In genomic region chr11:85595285-85595884, GRCh38 we compare ENCODE assay signal across 8 cellular contexts. TPM values are rescaled to one million over a fixed set of nuclear protein-coding genes. Genes with fewer than 3 reads are reported as not detected.
DNase-seq lines count a peak whose midpoint lies in the region; ATAC-seq and TF ChIP-seq lines count a peak whose summit lies in the region.

No MANE protein-coding gene starts in this region.

- TF ChIP-seq CTCF in LNCaP clone FGC (IDR thresholded peaks at IDR 0.05; ENCODE audit: control insufficient read depth, extremely low read depth, insufficient read depth) (peak; percentile 65), fibroblast of mammary gland (conservative IDR thresholded peaks at IDR 0.05; ENCODE audit: control insufficient read depth, insufficient read depth, low read depth, low read length) (peak; percentile 59), osteocyte (IDR thresholded peaks at IDR 0.05) (peak; percentile 68)

- ATAC-seq in GM19395 (IDR thresholded peaks at IDR 0.05; ENCODE audit: unreplicated experiment) (peak; percentile 68), SK-N-SH treated with all-trans-retinoic acid at 6 μM for 48 hours (peak; percentile 72), HG02642 (IDR thresholded peaks at IDR 0.05; ENCODE audit: poor library complexity, unreplicated experiment) (no peak), GM19328 (IDR thresholded peaks at IDR 0.05; ENCODE audit: unreplicated experiment) (no peak)

- no peaks in the 10 kb centered on the region for H3K36me3 Mint-ChIP-seq in osteocyte (ENCODE audit: unreplicated experiment)

- H3K4me1 Mint-ChIP-seq in osteocyte (ENCODE audit: unreplicated experiment) = no peaks in the 10 kb centered on the region

- H3K9me3 Mint-ChIP-seq in osteocyte (ENCODE audit: unreplicated experiment) = no peaks in the 10 kb centered on the region

- peaks cover 22% of the 10 kb centered on the region for H3K27me3 Mint-ChIP-seq in osteocyte (ENCODE audit: unreplicated experiment)

- no peak overlapping the region for H3K4me3 ChIP-seq in LNCaP clone FGC (ENCODE audit: low read depth, low read length)
- H3K4me3 ChIP-seq in fibroblast of mammary gland (ENCODE audit: control insufficient read depth, low read depth, low read length) = no peak overlapping the region

- H3K27ac Mint-ChIP-seq in osteocyte (ENCODE audit: unreplicated experiment) = no peak overlapping the region

- peak; percentile 43 for DNase-seq in D341Med (ENCODE audit: low spot score)
- peak; percentile 17 for DNase-seq in LNCaP clone FGC (ENCODE audit: low read depth)
- DNase-seq in fibroblast of mammary gland (ENCODE audit: low read depth) = peak; percentile 68
- no peak for DNase-seq in osteocyte (ENCODE audit: extremely low spot score, unreplicated experiment)

- no peak overlapping the region for H3K4me3 Mint-ChIP-seq in osteocyte (ENCODE audit: unreplicated experiment)

TF ChIP-seq in SK-N-SH treated with all-trans-retinoic acid at 6 μM for 48 hours, 23 proteins besides CTCF, POLR2A, EP300 and RAD21:
- TF ChIP-seq ZFP30 (CRISPR knock-in tag; IDR thresholded peaks at IDR 0.05) (no peak), OSR1 (CRISPR knock-in tag; IDR thresholded peaks at IDR 0.05) (no peak), CSDC2 (CRISPR knock-in tag; IDR thresholded peaks at IDR 0.05) (no peak), SNAI2 (CRISPR knock-in tag; IDR thresholded peaks at IDR 0.05) (no peak), ZC3H10 (CRISPR knock-in tag; IDR thresholded peaks at IDR 0.05) (no peak), TSHZ2 (CRISPR knock-in tag; IDR thresholded peaks at IDR 0.05) (no peak)

RNA-seq across cellular contexts. Expression of gene DLG2, which starts 31.8 kb away (rescaled TPM):
- total RNA-seq in osteocyte = 1.2 and 2.1 TPM in 2 replicates

RNA-seq across cellular contexts. Expression of gene TMEM126B, which starts 33.0 kb away (rescaled TPM):
- 44.3 and 49.0 TPM in 2 replicates for total RNA-seq in osteocyte

RNA-seq across cellular contexts. Expression of gene TMEM126A, which starts 52.4 kb away (rescaled TPM):
- 25.0 and 28.9 TPM in 2 replicates for total RNA-seq in osteocyte

Comparison
In these comparisons a context has a peak if more than half of its experiments do, and no peak if none do; other contexts are left out.
1. ATAC-seq: peak in GM19395 (single experiment) and SK-N-SH treated with all-trans-retinoic acid at 6 μM for 48 hours (single experiment); none in HG02642 (single experiment) and GM19328 (single experiment).
2. Peak in every context shown above with its lines, with median percentiles within 50 percentile points of each other: CTCF ChIP-seq.